Comparison of ENCODE assay signal across 15 cellular contexts in genomic region chr12:102542816-102543448, GRCh38.
"Had no signal": no experiment of that assay in that cellular context is flagged by ENCODE, and none has a peak within 500 bp of the region (broad histone marks: within the 10 kb centered on the region; RNA-seq: fewer than 3 reads in every experiment).

No MANE protein-coding gene starts in this region.

- DNase-seq: activated CD4-positive, alpha-beta T cell treated with anti-CD3 and anti-CD28 coated beads, Interleukin-2, amount 50 U/mL, for 4 hours; activated gamma-delta T cell; effector CD4-positive, alpha-beta T cell; mammary epithelial cell; naive B cell; spleen; stimulated activated CD4-positive, alpha-beta T cell treated with anti-CD3 and anti-CD28 coated beads, Interleukin-4, amount 100 ng/mL, for 4 hours; upper lobe of right lung had no signal

- H3K4me1 ChIP-seq: ascending aorta, gastroesophageal sphincter, spleen, upper lobe of right lung had no signal

- H3K27ac Mint-ChIP-seq: activated naive CD4-positive, alpha-beta T cell treated with anti-CD3 and anti-CD28 coated beads, Interleukin-2, amount 50 U/mL, for 24 hours; activated T-cell treated with anti-CD3 and anti-CD28 coated beads, Interleukin-2, amount 50 U/mL, for 72 hours; naive B cell; neural progenitor cell; stimulated activated naive B cell treated with anti-CD40 and anti-IgM and Interleukin-4, amounts not matched to agents 10 μg/mL and 1 μg/mL and 100 μg/mL, for 72 hours had no signal

- H3K4me3 ChIP-seq: ascending aorta, gastroesophageal sphincter, neural progenitor cell, spleen, upper lobe of right lung had no signal

- H3K9me3 Mint-ChIP-seq: activated naive CD4-positive, alpha-beta T cell treated with anti-CD3 and anti-CD28 coated beads, Interleukin-2, amount 50 U/mL, for 24 hours; activated T-cell treated with anti-CD3 and anti-CD28 coated beads, Interleukin-2, amount 50 U/mL, for 72 hours; neural progenitor cell; stimulated activated naive B cell treated with anti-CD40 and anti-IgM and Interleukin-4, amounts not matched to agents 10 μg/mL and 1 μg/mL and 100 μg/mL, for 72 hours had no signal

- H3K4me1 Mint-ChIP-seq: activated naive CD4-positive, alpha-beta T cell treated with anti-CD3 and anti-CD28 coated beads, Interleukin-2, amount 50 U/mL, for 24 hours; naive B cell; stimulated activated naive B cell treated with anti-CD40 and anti-IgM and Interleukin-4, amounts not matched to agents 10 μg/mL and 1 μg/mL and 100 μg/mL, for 72 hours had no signal

- ATAC-seq: activated T-cell treated with anti-CD3 and anti-CD28 coated beads, Interleukin-2, amount 50 U/mL, for 72 hours; gastroesophageal sphincter; sciatic nerve; upper lobe of right lung had no signal

- H3K36me3 ChIP-seq: ascending aorta, gastroesophageal sphincter, neural progenitor cell, spleen, upper lobe of right lung had no signal

- H3K36me3 Mint-ChIP-seq: naive B cell; neural progenitor cell; stimulated activated naive B cell treated with anti-CD40 and anti-IgM and Interleukin-4, amounts not matched to agents 10 μg/mL and 1 μg/mL and 100 μg/mL, for 72 hours had no signal

- H3K4me3 Mint-ChIP-seq: activated naive CD4-positive, alpha-beta T cell treated with anti-CD3 and anti-CD28 coated beads, Interleukin-2, amount 50 U/mL, for 24 hours; activated T-cell treated with anti-CD3 and anti-CD28 coated beads, Interleukin-2, amount 50 U/mL, for 72 hours; naive B cell; neural progenitor cell; stimulated activated naive B cell treated with anti-CD40 and anti-IgM and Interleukin-4, amounts not matched to agents 10 μg/mL and 1 μg/mL and 100 μg/mL, for 72 hours had no signal

- H3K9ac ChIP-seq: neural progenitor cell had no signal

- H3K9me3 ChIP-seq: ascending aorta, gastroesophageal sphincter, spleen, upper lobe of right lung had no signal

- H2AFZ ChIP-seq: neural progenitor cell had no signal

- H3K27me3 ChIP-seq: ascending aorta, neural progenitor cell, spleen, upper lobe of right lung had no signal

- H3K4me2 ChIP-seq: neural progenitor cell had no signal

- H3K27ac ChIP-seq: ascending aorta, gastroesophageal sphincter, neural progenitor cell, spleen, upper lobe of right lung had no signal
